ENCODE assay signal across 15 cellular contexts in genomic region chr10:28566458-28566857, GRCh38. TPM values are rescaled to one million over a fixed set of nuclear protein-coding genes. Genes with fewer than 3 reads are reported as not detected.
DNase-seq lines count a peak whose midpoint lies in the region; ATAC-seq and TF ChIP-seq lines count a peak whose summit lies in the region.
"Had no signal": no experiment of that assay in that cellular context is flagged by ENCODE, and none has a peak within 500 bp of the region (broad histone marks: within the 10 kb centered on the region; RNA-seq: fewer than 3 reads in every experiment).

No MANE protein-coding gene starts in this region.

- no peak for ATAC-seq in naive B cell (ENCODE audit: low read depth in 2 of 2)
- ATAC-seq: SK-N-SH treated with all-trans-retinoic acid at 6 μM for 48 hours had no signal

- H3K9me3 Mint-ChIP-seq in CD14-positive monocyte (no peaks in the 10 kb centered on the region), IgD-negative memory B cell (no peaks in the 10 kb centered on the region), chondrocyte (ENCODE audit: low read depth) (no peaks in the 10 kb centered on the region), naive B cell (no peaks in the 10 kb centered on the region)
- H3K9me3 Mint-ChIP-seq: H9 had no signal

- no peak for TF ChIP-seq CTCF in CD14-positive monocyte (IDR thresholded peaks at IDR 0.05)
- TF ChIP-seq CTCF in chondrocyte (IDR thresholded peaks at IDR 0.05) = no peak

- H3K4me1 Mint-ChIP-seq in CD14-positive monocyte = peaks cover 36% of the 10 kb centered on the region
- H3K4me1 Mint-ChIP-seq in IgD-negative memory B cell = peaks cover 41 to 54% (median 44%) of the 10 kb centered on the region in 3 donors
- H3K4me1 Mint-ChIP-seq in chondrocyte (ENCODE audit: low read depth) = peaks cover 75% of the 10 kb centered on the region
- peaks cover 40 to 61% (median 56%) of the 10 kb centered on the region in 3 donors for H3K4me1 Mint-ChIP-seq in naive B cell

- H3K36me3 Mint-ChIP-seq in CD14-positive monocyte (peaks cover 59 to 68% of the 10 kb centered on the region in 2 donors), IgD-negative memory B cell (peaks cover 6% of the 10 kb centered on the region), chondrocyte (ENCODE audit: low read depth) (peaks cover 4% of the 10 kb centered on the region), naive B cell (peaks cover 0 to 4% of the 10 kb centered on the region in 2 donors)

- no peak overlapping the region for H3K4me3 Mint-ChIP-seq in CD14-positive monocyte
- H3K4me3 Mint-ChIP-seq in IgD-negative memory B cell = peak overlapping the region in 1 of 4 donors; percentile 81
- H3K4me3 Mint-ChIP-seq in chondrocyte (ENCODE audit: unreplicated experiment) = no peak overlapping the region
- peak overlapping the region in 1 of 8 donors; percentile 57 for H3K4me3 Mint-ChIP-seq in naive B cell
- H3K4me3 Mint-ChIP-seq: H9 had no signal

- H3K27ac Mint-ChIP-seq in CD14-positive monocyte = peak overlapping the region in 4 of 7 donors; percentile 14 to 72 (median 32)
- H3K27ac Mint-ChIP-seq in IgD-negative memory B cell = peak overlapping the region in 2 of 3 donors; percentile 7 to 83
- peak overlapping the region; percentile 74 for H3K27ac Mint-ChIP-seq in chondrocyte (ENCODE audit: unreplicated experiment)
- peak overlapping the region in 4 of 6 donors; percentile 10 to 74 (median 33) for H3K27ac Mint-ChIP-seq in naive B cell

- no peak for DNase-seq in CD14-positive monocyte (ENCODE audit: low spot score)
- DNase-seq in chondrocyte (ENCODE audit: low spot score) = no peak
- no peak for DNase-seq in naive B cell
- no peak for DNase-seq in NCI-H1417 (lab: John Stamatoyannopoulos, UW)
- DNase-seq in NCI-H2081 treated with DMSO at 0.1 percent for 48 hours (lab: John Stamatoyannopoulos, UW) = no peak
- DNase-seq in NCI-H526 treated with DMSO at 0.1 percent for 48 hours (lab: John Stamatoyannopoulos, UW) = no peak
- no peak for DNase-seq in DMS 273 treated with DMSO at 0.1 percent for 48 hours (lab: John Stamatoyannopoulos, UW)
- DNase-seq: amygdala, DMS79 treated with DMSO at 0.1 percent for 48 hours, H9, NCI-H1092 treated with DMSO at 0.1 percent for 48 hours, ovary, spleen had no signal

- H3K27me3 Mint-ChIP-seq in CD14-positive monocyte (ENCODE audit: low read depth in 3 of 3) (no peaks in the 10 kb centered on the region), IgD-negative memory B cell (no peaks in the 10 kb centered on the region), chondrocyte (ENCODE audit: low read depth) (no peaks in the 10 kb centered on the region), naive B cell (no peaks in the 10 kb centered on the region)

- intact Hi-C loops in CD14-positive monocyte (cut with micrococcal nuclease) = no loop called here

RNA-seq across cellular contexts. Expression of gene WAC, which starts 33.5 kb away (rescaled TPM):
- 10 to 100 TPM; 46.7 to 67.9 TPM for polyA plus RNA-seq in CD14-positive monocyte
- polyA plus RNA-seq in IgD-negative memory B cell = 118 TPM
- 91.1 to 97.7 TPM (median 93.2 TPM) in 3 replicates for total RNA-seq in chondrocyte
- 100 to 1,000 TPM in 5 of 6 donors, 10 to 100 TPM in 1; 67.8 to 162 (median 139) TPM for polyA plus RNA-seq in naive B cell (ENCODE audit: low read depth in 6 of 6)
